Comparison of ENCODE assay signal across 10 cellular contexts in the genomic region with DNA sequence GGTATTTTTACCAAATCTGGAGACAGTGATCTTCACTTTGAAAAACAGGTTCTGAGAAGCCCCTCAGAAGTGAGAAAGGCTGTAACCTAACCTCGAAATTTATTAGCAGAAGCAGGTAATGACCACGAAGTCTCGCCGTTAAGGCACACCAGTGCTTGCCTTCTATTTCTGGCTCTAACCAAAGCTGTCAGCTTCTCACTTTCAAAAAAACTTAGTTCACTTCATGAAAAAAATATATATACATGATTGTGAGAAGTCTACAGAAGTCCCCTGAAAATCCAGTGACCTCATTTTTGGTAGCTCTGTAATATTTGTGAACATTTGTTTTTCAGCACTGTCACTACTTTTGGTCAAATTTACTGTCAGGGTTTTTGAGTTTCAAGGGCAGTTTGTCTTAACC. TPM values are rescaled to one million over a fixed set of nuclear protein-coding genes. Genes with fewer than 3 reads are reported as not detected.
DNase-seq lines count a peak whose midpoint lies in the region; ATAC-seq and TF ChIP-seq lines count a peak whose summit lies in the region.
"Had no signal": no experiment of that assay in that cellular context is flagged by ENCODE, and none has a peak within 500 bp of the region (broad histone marks: within the 10 kb centered on the region; RNA-seq: fewer than 3 reads in every experiment).

No MANE protein-coding gene starts in this region.

- intact Hi-C loops in natural killer cell (cut with micrococcal nuclease) = no loop called here

- peak; percentile 75 for ATAC-seq in GM18907 (IDR thresholded peaks at IDR 0.05; ENCODE audit: unreplicated experiment)
- peak; percentile 74 for ATAC-seq in GM21447 (IDR thresholded peaks at IDR 0.05; ENCODE audit: unreplicated experiment)
- peak; percentile 75 for ATAC-seq in HG03103 (IDR thresholded peaks at IDR 0.05; ENCODE audit: low read depth, unreplicated experiment)
- no peak for ATAC-seq in natural killer cell

- TF ChIP-seq CTCF in right atrium auricular region (IDR thresholded peaks at IDR 0.05) (no peak), natural killer cell (IDR thresholded peaks at IDR 0.05) (no peak)

- H3K27me3 ChIP-seq in right atrium auricular region = no peaks in the 10 kb centered on the region
- H3K27me3 ChIP-seq: stomach had no signal

- H3K27ac ChIP-seq in right atrium auricular region = peak overlapping the region; percentile 53 to 65
- H3K27ac ChIP-seq: stomach had no signal

- no peak overlapping the region for H3K4me3 Mint-ChIP-seq in natural killer cell

- H3K4me1 ChIP-seq in right atrium auricular region = peaks cover 0 to 20% of the 10 kb centered on the region in 2 donors

- peaks cover 0 to 5% of the 10 kb centered on the region in 2 donors for H3K4me1 Mint-ChIP-seq in natural killer cell

- H3K4me3 ChIP-seq in right atrium auricular region = no peak overlapping the region
- H3K4me3 ChIP-seq: stomach had no signal

- no peaks in the 10 kb centered on the region for H3K36me3 Mint-ChIP-seq in natural killer cell

- peaks cover 6 to 7% of the 10 kb centered on the region in 2 donors for H3K27me3 Mint-ChIP-seq in natural killer cell (ENCODE audit: low read depth in 2 of 2)

- DNase-seq in right atrium auricular region (ENCODE audit: low spot score) (no peak), NCI-H2196 treated with DMSO at 0.1 percent for 48 hours (lab: John Stamatoyannopoulos, UW; ENCODE audit: unreplicated experiment) (no peak), natural killer cell (no peak), RPMI8226 (no peak), inferior parietal cortex (ENCODE audit: extremely low spot score) (no peak)
- DNase-seq: NCI-H187 treated with DMSO at 0.1 percent for 48 hours, stomach had no signal

- H3K9me3 Mint-ChIP-seq in natural killer cell = no peaks in the 10 kb centered on the region

- H3K36me3 ChIP-seq in right atrium auricular region = no peaks in the 10 kb centered on the region
- H3K36me3 ChIP-seq: stomach had no signal

- H3K27ac Mint-ChIP-seq in natural killer cell = no peak overlapping the region

- no peaks in the 10 kb centered on the region for H3K9me3 ChIP-seq in right atrium auricular region
- H3K9me3 ChIP-seq: stomach had no signal

RNA-seq across cellular contexts. Expression of a gene that starts 19.1 kb away (rescaled TPM):
- total RNA-seq in right atrium auricular region (100 to 1,000 TPM; 293 to 339 TPM), natural killer cell (100 to 1,000 TPM; 573 to 661 (median 647) TPM)

Comparison
In these comparisons a context has a peak if more than half of its experiments do, and no peak if none do; other contexts are left out.
1. ATAC-seq: peak in GM18907 (single experiment), GM21447 (single experiment) and HG03103 (single experiment); none in natural killer cell (0 of 3).